16 cellular contexts compared by ENCODE assay signal in genomic region chr9:30235068-30235467, GRCh38.
DNase-seq lines count a peak whose midpoint lies in the region; ATAC-seq and TF ChIP-seq lines count a peak whose summit lies in the region.
"Had no signal": no experiment of that assay in that cellular context is flagged by ENCODE, and none has a peak within 500 bp of the region (broad histone marks: within the 10 kb centered on the region; RNA-seq: fewer than 3 reads in every experiment).

No MANE protein-coding gene starts in this region.

- WGBS in endodermal cell (ENCODE audit: insufficient coverage in 1 of 2, insufficient read length in 1 of 2), 2 experiments: 55% methylated on average over 4 of the region's 4 CpGs; no CpG with 5 or more reads in 1 of the 2 experiments
- WGBS in neuronal stem cell (ENCODE audit: extremely low coverage in 2 of 2, insufficient read length in 2 of 2, insufficient replicate concordance in 1 of 2), 2 donors: no CpG with 5 or more reads among the region's 4 CpGs

- no peaks in the 10 kb centered on the region for H3K27me3 Mint-ChIP-seq in endodermal cell (ENCODE audit: insufficient read depth)
- H3K27me3 Mint-ChIP-seq: CD4-positive, CD25-positive, alpha-beta regulatory T cell; CD8-positive, alpha-beta memory T cell had no signal

- H3K4me1 ChIP-seq in endodermal cell (ENCODE audit: control insufficient read depth, insufficient read depth, low read length) (peaks cover 6% of the 10 kb centered on the region), neuronal stem cell (ENCODE audit: control insufficient read depth in 2 of 2, insufficient read depth in 1 of 2, low read depth in 1 of 2, low read length in 2 of 2) (no peaks in the 10 kb centered on the region), upper lobe of right lung (no peaks in the 10 kb centered on the region)
- H3K4me1 ChIP-seq: BE2C, HAP-1 had no signal

- H3K4me3 Mint-ChIP-seq in endodermal cell: no peak overlapping the region
- H3K4me3 Mint-ChIP-seq: CD4-positive, CD25-positive, alpha-beta regulatory T cell; CD8-positive, alpha-beta memory T cell had no signal

- no peak overlapping the region for H2BK120ac ChIP-seq in neuronal stem cell (ENCODE audit: low read depth, low read length)

- H3K18ac ChIP-seq in neuronal stem cell (ENCODE audit: low read length): no peak overlapping the region

- H2BK15ac ChIP-seq in neuronal stem cell (ENCODE audit: low read length): no peak overlapping the region

- no peak overlapping the region for H2BK12ac ChIP-seq in neuronal stem cell (ENCODE audit: low read length)

- intact Hi-C loops in upper lobe of right lung (cut with DNase I): no loop called here
- intact Hi-C loops in head of caudate nucleus (cut with DNase I): no loop called here

- no peaks in the 10 kb centered on the region for H3K79me1 ChIP-seq in neuronal stem cell (ENCODE audit: low read depth, low read length)

- H3K36me3 ChIP-seq in endodermal cell (ENCODE audit: control insufficient read depth, insufficient read depth, low read length) (no peaks in the 10 kb centered on the region), neuronal stem cell (replicated peaks in 1 of 2; ENCODE audit: control insufficient read depth in 2 of 2, insufficient read depth in 2 of 2, low read length in 2 of 2) (no peaks in the 10 kb centered on the region), upper lobe of right lung (no peaks in the 10 kb centered on the region)
- H3K36me3 ChIP-seq: BE2C, HAP-1 had no signal

- H3K23ac ChIP-seq in neuronal stem cell (ENCODE audit: low read depth, low read length, poor library complexity): no peak overlapping the region

- H3K9ac ChIP-seq in endodermal cell (ENCODE audit: extremely low read depth, low read length, poor library complexity, severe bottlenecking) (no peak overlapping the region), neuronal stem cell (ENCODE audit: low read depth, low read length, poor library complexity) (no peak overlapping the region)

- H2BK5ac ChIP-seq in neuronal stem cell (ENCODE audit: low read length): no peak overlapping the region

- no peak overlapping the region for H2AK5ac ChIP-seq in neuronal stem cell (ENCODE audit: low read depth, low read length)

- no peak overlapping the region for H4K91ac ChIP-seq in neuronal stem cell (ENCODE audit: low read depth, low read length, poor library complexity)

- H3K27me3 ChIP-seq in endodermal cell (ENCODE audit: control insufficient read depth, insufficient read depth, low read length, poor library complexity, severe bottlenecking) (no peaks in the 10 kb centered on the region), neuronal stem cell (ENCODE audit: control insufficient read depth in 3 of 3, insufficient read depth in 3 of 3, low read depth in 1 of 3, low read length in 3 of 3) (no peaks in the 10 kb centered on the region), upper lobe of right lung (no peaks in the 10 kb centered on the region)
- H3K27me3 ChIP-seq: BE2C had no signal

- H3K27ac ChIP-seq in 22Rv1 (0 out of 2 replicates have a peak overlapping the region, but pooled peaks have one; percentile 1), endodermal cell (ENCODE audit: low read depth, low read length) (no peak overlapping the region), neuronal stem cell (replicated peaks; ENCODE audit: low read length) (no peak overlapping the region), upper lobe of right lung (no peak overlapping the region)

- H3K4me1 Mint-ChIP-seq in endodermal cell: peaks cover 50% of the 10 kb centered on the region
- H3K4me1 Mint-ChIP-seq: CD4-positive, CD25-positive, alpha-beta regulatory T cell; CD8-positive, alpha-beta memory T cell had no signal

- no peak overlapping the region for H3K4me2 ChIP-seq in neuronal stem cell (ENCODE audit: insufficient read depth, low read length, poor library complexity, severe bottlenecking)

- H3K9me3 Mint-ChIP-seq in endodermal cell: no peaks in the 10 kb centered on the region

- H2AFZ ChIP-seq in neuronal stem cell (ENCODE audit: low read length): peak overlapping the region; percentile 22

- no peak for ATAC-seq in upper lobe of right lung

- no peak overlapping the region for H4K8ac ChIP-seq in neuronal stem cell (ENCODE audit: low read depth, low read length)

- TF ChIP-seq CTCF in 22Rv1 (IDR thresholded peaks at IDR 0.05) (no peak), endodermal cell (conservative IDR thresholded peaks at IDR 0.05) (no peak), upper lobe of right lung (IDR thresholded peaks at IDR 0.05) (no peak)

- no peak overlapping the region for H3K14ac ChIP-seq in neuronal stem cell (ENCODE audit: low read length)

- no peak overlapping the region for H3K4ac ChIP-seq in neuronal stem cell (ENCODE audit: low read length)

- H3K9me3 ChIP-seq in endodermal cell (ENCODE audit: control insufficient read depth, low read length): no peaks in the 10 kb centered on the region
- no peaks in the 10 kb centered on the region for H3K9me3 ChIP-seq in neuronal stem cell (replicated peaks in 1 of 2; ENCODE audit: control insufficient read depth in 2 of 2, insufficient read depth in 1 of 2, low read depth in 1 of 2, low read length in 2 of 2)
- no peaks in the 10 kb centered on the region for H3K9me3 ChIP-seq in upper lobe of right lung
- H3K9me3 ChIP-seq: BE2C, HAP-1 had no signal

- peak overlapping the region; percentile 36 for H3K27ac Mint-ChIP-seq in endodermal cell
- H3K27ac Mint-ChIP-seq: CD4-positive, CD25-positive, alpha-beta regulatory T cell had no signal

- DNase-seq in OCI-M1 (lab: John Stamatoyannopoulos, UW): peak; percentile 3
- DNase-seq in endodermal cell: peak; percentile 51
- no peak for DNase-seq in neuronal stem cell (ENCODE audit: low spot score)
- no peak for DNase-seq in upper lobe of right lung
- no peak for DNase-seq in head of caudate nucleus
- DNase-seq: ACHN; BE2C; C1 segment of cervical spinal cord; CD4-positive, CD25-positive, alpha-beta regulatory T cell; CD8-positive, alpha-beta memory T cell; COR-L47; DMS 273 treated with DMSO at 0.1 percent for 48 hours; DMS79; GF-D8 had no signal

- H3K4me3 ChIP-seq in endodermal cell (ENCODE audit: low read length) (no peak overlapping the region), neuronal stem cell (ENCODE audit: low read length in 2 of 2) (no peak overlapping the region), upper lobe of right lung (no peak overlapping the region)
- H3K4me3 ChIP-seq: HAP-1 had no signal

- no peaks in the 10 kb centered on the region for H3K36me3 Mint-ChIP-seq in endodermal cell (ENCODE audit: low read depth)
- H3K36me3 Mint-ChIP-seq: CD4-positive, CD25-positive, alpha-beta regulatory T cell; CD8-positive, alpha-beta memory T cell had no signal

Comparison
In these comparisons a context has a peak if more than half of its experiments do, and no peak if none do; other contexts are left out.
1. DNase-seq: peak in OCI-M1 (single experiment) and endodermal cell (single experiment); none in neuronal stem cell (single experiment), upper lobe of right lung (single experiment) and head of caudate nucleus (0 of 42).